ENCODE assay signal across 8 cellular contexts in the genomic region with DNA sequence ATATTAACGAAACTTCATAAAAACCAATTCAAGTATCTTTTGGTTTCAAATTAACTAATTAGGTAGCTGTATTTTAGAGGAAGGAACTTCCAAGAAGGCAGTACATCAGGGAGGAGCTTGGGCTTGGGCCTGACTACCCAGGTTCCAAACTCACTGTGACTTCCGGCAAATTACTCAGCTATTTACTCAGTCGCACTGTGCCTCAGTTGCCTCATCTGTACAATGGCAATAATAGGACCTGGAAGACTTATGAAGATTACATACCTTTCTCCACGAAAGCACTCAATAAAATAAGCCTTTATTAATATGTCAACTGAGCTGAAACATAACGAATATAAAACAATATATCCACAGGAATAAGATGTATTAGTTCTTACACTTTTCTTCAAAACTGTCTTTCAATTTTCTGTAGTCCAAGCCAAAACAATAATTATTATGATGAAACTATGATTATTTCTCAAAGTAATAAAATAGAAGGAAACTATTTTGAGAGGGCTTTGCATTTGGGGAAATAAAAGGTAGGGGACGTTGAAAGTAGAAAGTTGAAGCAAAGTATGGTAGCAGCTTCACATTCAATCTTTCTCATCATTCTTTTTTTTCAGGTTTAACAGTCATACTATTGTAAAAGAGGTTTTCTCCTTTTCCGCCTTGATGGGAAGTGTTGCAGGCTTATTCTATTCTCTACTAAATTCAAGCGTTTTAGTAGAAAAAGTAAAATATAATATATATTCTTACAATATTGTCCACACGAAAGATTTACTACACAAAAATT. TPM values are rescaled to one million over a fixed set of nuclear protein-coding genes. Genes with fewer than 3 reads are reported as not detected.
DNase-seq lines count a peak whose midpoint lies in the region; ATAC-seq and TF ChIP-seq lines count a peak whose summit lies in the region.

No MANE protein-coding gene starts in this region.

- H3K27ac ChIP-seq in ascending aorta (peak overlapping the region; percentile 80 to 85), right lobe of liver (peak overlapping the region; percentile 80 to 88 (median 86)), tibial nerve (peak overlapping the region; percentile 91 to 98 (median 96))

- peaks cover 0 to 3% of the 10 kb centered on the region in 2 donors for H3K4me1 ChIP-seq in ascending aorta
- peaks cover 0 to 5% (median 0%) of the 10 kb centered on the region in 4 donors for H3K4me1 ChIP-seq in right lobe of liver
- peaks cover 0 to 12% (median 2%) of the 10 kb centered on the region in 4 donors for H3K4me1 ChIP-seq in tibial nerve

- no peak for DNase-seq in activated T-cell treated with anti-CD3 and anti-CD28 coated beads, Interleukin-2, amount 50 U/mL, for 4 hours
- no peak for DNase-seq in activated T-cell treated with anti-CD3 and anti-CD28 coated beads, Interleukin-2, amount 50 U/mL, for 1 hour
- no peak for DNase-seq in ascending aorta (ENCODE audit: low spot score in 2 of 2)
- DNase-seq in right lobe of liver: no peak
- no peak for DNase-seq in tibial nerve (ENCODE audit: low spot score in 2 of 2)

- no peaks in the 10 kb centered on the region for H3K36me3 Mint-ChIP-seq in activated T-cell treated with anti-CD3 and anti-CD28 coated beads, Interleukin-2, amount 50 U/mL, for 4 hours (ENCODE audit: insufficient read depth)

- H3K9me3 Mint-ChIP-seq in activated T-cell treated with anti-CD3 and anti-CD28 coated beads, Interleukin-2, amount 50 U/mL, for 4 hours: no peaks in the 10 kb centered on the region

- no peak for TF ChIP-seq EP300 in tibial nerve (IDR thresholded peaks at IDR 0.05)

- ATAC-seq in activated T-cell treated with anti-CD3 and anti-CD28 coated beads, Interleukin-2, amount 50 U/mL, for 4 hours: no peak
- no peak for ATAC-seq in right lobe of liver
- ATAC-seq in HG02938 (IDR thresholded peaks at IDR 0.05; ENCODE audit: unreplicated experiment): no peak
- no peak for ATAC-seq in GM18867 (IDR thresholded peaks at IDR 0.05; ENCODE audit: unreplicated experiment)
- no peak for ATAC-seq in GM18517 (IDR thresholded peaks at IDR 0.05; ENCODE audit: unreplicated experiment)

- H3K27me3 ChIP-seq in ascending aorta (no peaks in the 10 kb centered on the region), right lobe of liver (no peaks in the 10 kb centered on the region), tibial nerve (no peaks in the 10 kb centered on the region)

- no peak for TF ChIP-seq CTCF in ascending aorta (IDR thresholded peaks at IDR 0.05)
- no peak for TF ChIP-seq CTCF in right lobe of liver (IDR thresholded peaks at IDR 0.05)
- TF ChIP-seq CTCF in tibial nerve (IDR thresholded peaks at IDR 0.05): no peak

- H3K4me3 ChIP-seq in ascending aorta (peak overlapping the region; percentile 63 to 70), right lobe of liver (peak overlapping the region; percentile 65 to 72 (median 67)), tibial nerve (peak overlapping the region; percentile 58 to 81 (median 68))

- intact Hi-C loops in ascending aorta (cut with DNase I) (loop anchor here (2.0 to 10.0 kb wide), 7 partner anchors 208 to 836 kb away; partner anchors contain the start of genes DNAJC1, MLLT10 and PIP4K2A), right lobe of liver (cut with DNase I) (no loop called here)

- no peak for TF ChIP-seq POLR2A in right lobe of liver (IDR thresholded peaks at IDR 0.05)
- TF ChIP-seq POLR2A in tibial nerve (IDR thresholded peaks at IDR 0.05): no peak

- peak overlapping the region; percentile 90 for H3K4me3 Mint-ChIP-seq in activated T-cell treated with anti-CD3 and anti-CD28 coated beads, Interleukin-2, amount 50 U/mL, for 4 hours

- H3K36me3 ChIP-seq in ascending aorta (no peaks in the 10 kb centered on the region), right lobe of liver (no peaks in the 10 kb centered on the region), tibial nerve (no peaks in the 10 kb centered on the region)

- peaks cover 19% of the 10 kb centered on the region for H3K4me1 Mint-ChIP-seq in activated T-cell treated with anti-CD3 and anti-CD28 coated beads, Interleukin-2, amount 50 U/mL, for 4 hours (ENCODE audit: low read depth)

- peaks cover 3% of the 10 kb centered on the region for H3K27me3 Mint-ChIP-seq in activated T-cell treated with anti-CD3 and anti-CD28 coated beads, Interleukin-2, amount 50 U/mL, for 4 hours (ENCODE audit: low read depth)

- H3K9me3 ChIP-seq in ascending aorta: no peaks in the 10 kb centered on the region
- no peaks in the 10 kb centered on the region for H3K9me3 ChIP-seq in right lobe of liver
- no peaks in the 10 kb centered on the region for H3K9me3 ChIP-seq in tibial nerve

- 54% methylated on average over 9 of the region's 9 CpGs for WGBS in right lobe of liver (ENCODE audit: insufficient coverage, low coverage, low lambda C conversion rate, missing lambda C conversion rate)
- WGBS in tibial nerve, 2 donors: 48% methylated on average over 9 of the region's 9 CpGs

RNA-seq across cellular contexts. Expression of gene EBLN1, which starts 10.5 kb away (rescaled TPM):
- not detected for total RNA-seq in activated T-cell treated with anti-CD3 and anti-CD28 coated beads, Interleukin-2, amount 50 U/mL, for 4 hours
- total RNA-seq in ascending aorta (not detected), right lobe of liver (not detected), tibial nerve (not detected)
